Comparison of ENCODE assay signal across 8 cellular contexts in the genomic region with DNA sequence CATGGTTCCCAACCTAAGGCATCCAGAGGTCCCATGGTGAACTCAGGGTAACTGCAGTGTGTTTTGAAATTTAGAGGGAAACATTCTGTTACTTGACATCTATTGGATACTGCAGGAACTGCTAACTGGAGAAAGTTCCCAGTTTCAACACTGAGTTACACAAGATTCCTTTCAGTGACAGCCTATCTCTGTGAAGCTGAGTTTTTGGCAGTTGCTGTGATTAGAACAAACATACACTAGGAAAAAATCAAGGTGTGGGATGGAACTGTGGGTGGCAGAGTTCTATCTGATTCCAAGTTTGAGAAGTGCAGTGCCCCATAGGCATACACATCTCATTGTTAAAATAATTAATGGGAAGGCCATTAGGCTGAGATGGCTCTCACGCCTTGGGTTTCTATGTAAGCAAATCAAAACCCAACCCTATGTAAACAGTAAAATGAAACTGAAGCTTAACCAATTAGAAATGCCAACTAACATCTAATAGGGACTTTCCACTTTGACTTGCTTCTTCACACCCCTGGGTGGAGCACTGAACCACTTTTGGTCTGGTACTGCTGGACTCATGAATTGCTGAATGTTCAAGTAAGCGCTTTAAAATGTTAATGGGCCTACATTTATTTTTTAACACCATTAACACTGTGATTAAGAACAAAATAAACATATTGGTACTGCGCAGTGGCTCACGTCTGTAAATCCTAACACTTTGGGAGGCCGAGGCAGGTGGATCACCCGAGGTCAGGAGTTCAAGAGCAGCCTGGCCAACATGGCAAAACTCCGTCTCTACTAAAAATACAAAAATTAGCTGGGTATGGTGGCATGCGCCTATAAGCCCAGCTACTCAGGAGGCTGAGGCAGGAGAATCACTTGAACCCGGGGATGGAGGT. TPM values are rescaled to one million over a fixed set of nuclear protein-coding genes. Genes with fewer than 3 reads are reported as not detected.
DNase-seq lines count a peak whose midpoint lies in the region; ATAC-seq and TF ChIP-seq lines count a peak whose summit lies in the region.

No MANE protein-coding gene starts in this region.

- H3K9me3 Mint-ChIP-seq in activated B cell treated with CpG ODN at 0.5 μM for 24 hours: no peaks in the 10 kb centered on the region

- H3K27ac Mint-ChIP-seq in activated B cell treated with CpG ODN at 0.5 μM for 24 hours: peak overlapping the region; percentile 82

- POLR2A ChIA-PET in activated B cell treated with CpG ODN at 0.5 μM for 24 hours (lab: Charles Lee): interaction anchor here (0.6 to 2.2 kb wide), 12 partner anchors 8 to 232 kb away, joined by 3 to 15 read pairs (median 4); partner anchors contain the start of genes GFOD1, NOL7, SIRT5 and TBC1D7

- DNase-seq in DMS153 treated with DMSO at 0.1 percent for 48 hours (lab: John Stamatoyannopoulos, UW; ENCODE audit: unreplicated experiment) (peak; percentile 13), activated B cell treated with CpG ODN at 0.5 μM for 24 hours (no peak), left kidney (ENCODE audit: low read depth, low spot score) (peak; percentile 89), NCI-H2171 treated with DMSO at 0.1 percent for 48 hours (lab: John Stamatoyannopoulos, UW) (no peak), NCI-H1930 (lab: John Stamatoyannopoulos, UW) (no peak)
- DNase-seq in stimulated activated CD4-positive, alpha-beta T cell treated with anti-CD3 and anti-CD28 coated beads, Interleukin-4, amount 100 ng/mL, for 1 hour: no peak

- CTCF ChIA-PET in activated B cell treated with CpG ODN at 0.5 μM for 24 hours (lab: Charles Lee): interaction anchor here (0.7 to 3.8 kb wide), 20 partner anchors 17 to 472 kb away, joined by 3 to 20 read pairs (median 4); partner anchors contain the start of gene SIRT5

- H3K4me3 Mint-ChIP-seq in activated B cell treated with CpG ODN at 0.5 μM for 24 hours: peak overlapping the region; percentile 44

- peaks cover 73% of the 10 kb centered on the region for H3K4me1 Mint-ChIP-seq in activated B cell treated with CpG ODN at 0.5 μM for 24 hours

- H3K27me3 Mint-ChIP-seq in activated B cell treated with CpG ODN at 0.5 μM for 24 hours: no peaks in the 10 kb centered on the region

- H3K36me3 Mint-ChIP-seq in activated B cell treated with CpG ODN at 0.5 μM for 24 hours (ENCODE audit: low read depth): no peaks in the 10 kb centered on the region

- ATAC-seq in GM19438 (IDR thresholded peaks at IDR 0.05; ENCODE audit: low read depth, unreplicated experiment) (peak; percentile 90), HG03439 (IDR thresholded peaks at IDR 0.05; ENCODE audit: unreplicated experiment) (peak; percentile 84), activated B cell treated with CpG ODN at 0.5 μM for 24 hours (ENCODE audit: low read depth) (peak; percentile 98)

- intact Hi-C loops in activated B cell treated with CpG ODN at 0.5 μM for 24 hours (cut with micrococcal nuclease): loop anchor here (1.0 to 2.0 kb wide), 10 partner anchors 13 to 241 kb away; partner anchors contain the start of genes GFOD1 and SIRT5

- no peak for TF ChIP-seq CTCF in activated B cell treated with CpG ODN at 0.5 μM for 24 hours (IDR thresholded peaks at IDR 0.05)

RNA-seq across cellular contexts. Expression of gene TBC1D7, which starts 55.2 kb away (rescaled TPM):
- 17.3 and 18.5 TPM in 2 replicates for total RNA-seq in activated B cell treated with CpG ODN at 0.5 μM for 24 hours

Comparison
In these comparisons a context has a peak if more than half of its experiments do, and no peak if none do; other contexts are left out.
1. DNase-seq: peak in DMS153 treated with DMSO at 0.1 percent for 48 hours (single experiment) and left kidney (single experiment); none in activated B cell treated with CpG ODN at 0.5 μM for 24 hours (single experiment), NCI-H2171 treated with DMSO at 0.1 percent for 48 hours (single experiment), stimulated activated CD4-positive, alpha-beta T cell treated with anti-CD3 and anti-CD28 coated beads, Interleukin-4, amount 100 ng/mL, for 1 hour (single experiment) and NCI-H1930 (0 of 2).
2. Peak in every context shown above with its lines, with median percentiles within 50 percentile points of each other: ATAC-seq.